Comparison of ENCODE assay signal across 31 cellular contexts in genomic region chr2:127612111-127612822, GRCh38. TPM values are rescaled to one million over a fixed set of nuclear protein-coding genes. Genes with fewer than 3 reads are reported as not detected.
A peak's percentile ranks its signal among the peaks of the same experiment; 100 is the strongest.
DNase-seq lines count a peak whose midpoint lies in the region; ATAC-seq and TF ChIP-seq lines count a peak whose summit lies in the region.
"Had no signal": no experiment of that assay in that cellular context is flagged by ENCODE, and none has a peak within 500 bp of the region (broad histone marks: within the 10 kb centered on the region; RNA-seq: fewer than 3 reads in every experiment).

No MANE protein-coding gene starts in this region.

- intact Hi-C loops in cardiac septum (cut with DNase I): no loop called here

- H3K4me3 ChIP-seq in right atrium auricular region (no peak overlapping the region), WERI-Rb-1 (ENCODE audit: low read depth, low read length) (no peak overlapping the region)
- H3K4me3 ChIP-seq: BLaER1, gastroesophageal sphincter, upper lobe of left lung had no signal

- DNase-seq in cardiac septum (ENCODE audit: low spot score) (peak; percentile 35), right atrium auricular region (ENCODE audit: low spot score) (no peak), WERI-Rb-1 (peak; percentile 2), mesenteric fat pad (ENCODE audit: low spot score) (peak; percentile 62), type B pancreatic cell (ENCODE audit: extremely low spot score, unreplicated experiment) (peak; percentile 51), epidermal melanocyte (ENCODE audit: insufficient read length, low spot score) (no peak)
- no peak for DNase-seq in activated CD4-positive, CD25-positive, alpha-beta regulatory T cell (lab: John Stamatoyannopoulos, UW)
- DNase-seq: ACHN; activated CD4-positive, alpha-beta T cell treated with anti-CD3 and anti-CD28 coated beads for 48 hours; activated naive CD8-positive, alpha-beta T cell treated with anti-CD3 and anti-CD28 coated beads, Interleukin-2, amount 10 ng/mL, durations not matched to agents 7 days and 5 days; DMS53; GDM1; hypothalamus; immature natural killer cell; Karpas-422; NCI-H1436; NCI-H524; nucleus accumbens; small intestine; stimulated activated CD4-positive, alpha-beta T cell treated with anti-CD3 and anti-CD28 coated beads, Interleukin-1b, Interleukin-23, amount 100 ng/mL, for 48 hours had no signal

- TF ChIP-seq CTCF in right atrium auricular region (IDR thresholded peaks at IDR 0.05) (no peak), WERI-Rb-1 (IDR thresholded peaks at IDR 0.05; ENCODE audit: low read depth, low read length) (no peak), type B pancreatic cell (conservative IDR thresholded peaks at IDR 0.05) (no peak)

- no peak overlapping the region for H3K27ac Mint-ChIP-seq in type B pancreatic cell
- no peak overlapping the region for H3K27ac Mint-ChIP-seq in stimulated activated memory B cell treated with anti-CD40 and anti-IgM and Interleukin-4, amounts not matched to agents 10 μg/mL and 1 μg/mL and 100 μg/mL, for 72 hours
- H3K27ac Mint-ChIP-seq: activated naive CD8-positive, alpha-beta T cell treated with anti-CD3 and anti-CD28 coated beads, Interleukin-2, amount 10 ng/mL, durations not matched to agents 7 days and 5 days; activated T-helper 1 cell treated with anti-CD3 and anti-CD28 coated beads, Interleukin-12 subunit alpha, Interleukin-12 subunit beta, Interleukin-2, Interleukin-4 antibody, amounts not matched to agents 30 ng/mL and 10 ng/mL and 1 ng/mL, durations not matched to agents 14 hours and 24 hours and 36 hours; immature natural killer cell had no signal

- H3K9me3 Mint-ChIP-seq in type B pancreatic cell: peaks cover 4% of the 10 kb centered on the region
- peaks cover 14% of the 10 kb centered on the region for H3K9me3 Mint-ChIP-seq in stimulated activated memory B cell treated with anti-CD40 and anti-IgM and Interleukin-4, amounts not matched to agents 10 μg/mL and 1 μg/mL and 100 μg/mL, for 72 hours

- H3K36me3 ChIP-seq in right atrium auricular region (no peaks in the 10 kb centered on the region), WERI-Rb-1 (no peaks in the 10 kb centered on the region)
- H3K36me3 ChIP-seq: BLaER1, gastroesophageal sphincter, upper lobe of left lung had no signal

- H3K4me1 ChIP-seq in right atrium auricular region: no peaks in the 10 kb centered on the region
- H3K4me1 ChIP-seq: gastroesophageal sphincter, upper lobe of left lung had no signal

- peaks cover 5% of the 10 kb centered on the region for H3K27me3 Mint-ChIP-seq in type B pancreatic cell
- H3K27me3 Mint-ChIP-seq in stimulated activated memory B cell treated with anti-CD40 and anti-IgM and Interleukin-4, amounts not matched to agents 10 μg/mL and 1 μg/mL and 100 μg/mL, for 72 hours: no peaks in the 10 kb centered on the region

- H3K9me3 ChIP-seq in right atrium auricular region (peaks cover 0 to 14% of the 10 kb centered on the region in 2 donors), WERI-Rb-1 (ENCODE audit: severe bottlenecking) (peaks cover 9% of the 10 kb centered on the region)

- no peak for ATAC-seq in stimulated activated memory B cell treated with anti-CD40 and anti-IgM and Interleukin-4, amounts not matched to agents 10 μg/mL and 1 μg/mL and 100 μg/mL, for 72 hours
- ATAC-seq: gastroesophageal sphincter, HCT116, Right ventricle myocardium inferior had no signal

- H3K4me1 Mint-ChIP-seq in type B pancreatic cell (ENCODE audit: unreplicated experiment): no peaks in the 10 kb centered on the region
- H3K4me1 Mint-ChIP-seq in stimulated activated memory B cell treated with anti-CD40 and anti-IgM and Interleukin-4, amounts not matched to agents 10 μg/mL and 1 μg/mL and 100 μg/mL, for 72 hours: peaks cover 10% of the 10 kb centered on the region
- H3K4me1 Mint-ChIP-seq: central memory CD8-positive, alpha-beta T cell; immature natural killer cell had no signal

- H3K27me3 ChIP-seq in right atrium auricular region (no peaks in the 10 kb centered on the region), WERI-Rb-1 (ENCODE audit: insufficient read depth, low read depth, severe bottlenecking) (no peaks in the 10 kb centered on the region)
- H3K27me3 ChIP-seq: BLaER1, gastroesophageal sphincter, upper lobe of left lung had no signal

- no peak overlapping the region for H3K4me3 Mint-ChIP-seq in type B pancreatic cell
- H3K4me3 Mint-ChIP-seq in stimulated activated memory B cell treated with anti-CD40 and anti-IgM and Interleukin-4, amounts not matched to agents 10 μg/mL and 1 μg/mL and 100 μg/mL, for 72 hours: no peak overlapping the region
- H3K4me3 Mint-ChIP-seq: activated naive CD8-positive, alpha-beta T cell treated with anti-CD3 and anti-CD28 coated beads, Interleukin-2, amount 10 ng/mL, durations not matched to agents 7 days and 5 days; activated T-helper 1 cell treated with anti-CD3 and anti-CD28 coated beads, Interleukin-12 subunit alpha, Interleukin-12 subunit beta, Interleukin-2, Interleukin-4 antibody, amounts not matched to agents 30 ng/mL and 10 ng/mL and 1 ng/mL, durations not matched to agents 14 hours and 24 hours and 36 hours; central memory CD8-positive, alpha-beta T cell; immature natural killer cell had no signal

- no peaks in the 10 kb centered on the region for H3K36me3 Mint-ChIP-seq in type B pancreatic cell
- H3K36me3 Mint-ChIP-seq in stimulated activated memory B cell treated with anti-CD40 and anti-IgM and Interleukin-4, amounts not matched to agents 10 μg/mL and 1 μg/mL and 100 μg/mL, for 72 hours: peaks cover 13% of the 10 kb centered on the region
- H3K36me3 Mint-ChIP-seq: immature natural killer cell had no signal

- H3K27ac ChIP-seq in right atrium auricular region (no peak overlapping the region), WERI-Rb-1 (no peak overlapping the region)
- H3K27ac ChIP-seq: BLaER1, gastroesophageal sphincter, upper lobe of left lung had no signal

RNA-seq across cellular contexts. Expression of gene GPR17, which starts 33.7 kb away (rescaled TPM):
- total RNA-seq in cardiac septum: 0.19 TPM
- under 1 TPM in 1 of 2 donors, not detected in 1; 0.24 TPM for total RNA-seq in right atrium auricular region
- not detected for total RNA-seq in mesenteric fat pad
- total RNA-seq in type B pancreatic cell (ENCODE audit: low replicate concordance): 0.19 TPM in 1 of 2 replicates, not detected in the other
- total RNA-seq: activated naive CD8-positive, alpha-beta T cell treated with anti-CD3 and anti-CD28 coated beads, Interleukin-2, amount 10 ng/mL, durations not matched to agents 7 days and 5 days; activated T-helper 1 cell treated with anti-CD3 and anti-CD28 coated beads, Interleukin-12 subunit alpha, Interleukin-12 subunit beta, Interleukin-2, Interleukin-4 antibody, amounts not matched to agents 30 ng/mL and 10 ng/mL and 1 ng/mL, durations not matched to agents 14 hours and 24 hours and 36 hours; dermis microvascular lymphatic vessel endothelial cell; fibroblast of lung; T-helper 2 cell treated with Interferon-gamma antibody and Interleukin-4, amounts not matched to agents 100 ng/mL and 5 ng/mL, for 36 hours had no signal

Comparison
In these comparisons a context has a peak if more than half of its experiments do, and no peak if none do; other contexts are left out.
1. DNase-seq: peak in cardiac septum (single experiment), WERI-Rb-1 (single experiment), mesenteric fat pad (single experiment) and type B pancreatic cell (single experiment); none in right atrium auricular region (single experiment), activated CD4-positive, CD25-positive, alpha-beta regulatory T cell (0 of 4) and epidermal melanocyte (single experiment).